8 cellular contexts compared by ENCODE assay signal in the genomic region with DNA sequence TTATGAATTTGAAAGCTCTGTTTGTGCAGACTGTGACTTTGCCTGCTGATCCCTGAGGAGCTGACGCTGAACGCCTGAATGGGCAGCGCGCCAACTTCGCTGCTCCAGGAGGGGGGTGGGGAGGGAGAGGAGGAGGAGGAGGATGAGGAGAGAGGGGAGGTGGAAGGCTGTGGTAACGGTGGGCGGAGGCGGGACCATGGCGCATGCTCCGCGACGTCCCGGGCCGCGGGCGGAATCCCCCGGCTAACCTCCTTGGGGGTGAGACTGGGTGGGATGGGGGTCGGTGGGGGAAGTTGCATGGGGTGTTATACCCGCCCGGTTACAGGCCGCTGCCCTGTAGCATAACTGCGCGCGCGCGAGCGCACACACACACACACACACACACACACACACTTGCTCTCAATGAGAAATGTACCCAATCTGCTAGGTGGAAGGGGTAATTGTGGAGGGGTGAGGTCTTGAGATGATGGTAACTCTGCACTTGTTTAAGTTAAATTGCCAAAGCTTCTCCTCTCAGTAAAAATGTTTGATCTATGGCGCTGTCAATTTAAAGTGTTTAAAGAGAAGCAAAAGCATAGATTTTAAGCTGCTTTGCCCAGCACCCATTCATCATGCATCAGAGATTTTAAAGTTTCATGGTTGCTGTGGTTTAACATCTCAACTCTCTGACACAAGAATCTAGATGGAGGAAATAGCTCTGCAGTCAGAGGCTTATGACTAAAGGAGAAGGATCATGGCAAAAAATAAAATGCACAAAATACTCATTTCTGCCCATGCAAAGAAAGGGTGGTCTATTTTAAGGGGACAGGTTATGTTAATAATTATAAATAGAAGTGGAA.
DNase-seq lines count a peak whose midpoint lies in the region; ATAC-seq and TF ChIP-seq lines count a peak whose summit lies in the region.

No MANE protein-coding gene starts in this region.

- peaks cover 11% of the 10 kb centered on the region for H3K4me1 ChIP-seq in GM23248 (ENCODE audit: insufficient read depth)
- peaks cover 17 to 19% of the 10 kb centered on the region in 2 experiments for H3K4me1 ChIP-seq in neutrophil (ENCODE audit: control insufficient read depth in 1 of 2, insufficient read depth in 1 of 2, low read depth in 1 of 2, low read length in 1 of 2)
- no peaks in the 10 kb centered on the region for H3K4me1 ChIP-seq in PC-3 (ENCODE audit: insufficient read depth, low read length)

- WGBS in GM23248 (ENCODE audit: low coverage in 1 of 2, low lambda C conversion rate in 2 of 2, missing lambda C conversion rate in 2 of 2), 2 experiments: 3 to 5% methylated on average over 14 to 24 of the region's 28 CpGs

- no peaks in the 10 kb centered on the region for H3K36me3 ChIP-seq in GM23248 (ENCODE audit: low read depth)
- H3K36me3 ChIP-seq in neutrophil: no peaks in the 10 kb centered on the region
- no peaks in the 10 kb centered on the region for H3K36me3 ChIP-seq in PC-3 (ENCODE audit: low read depth, low read length)

- in situ Hi-C loops in GM23248 (cut with MboI): no loop called here

- TF ChIP-seq CTCF in neutrophil (IDR thresholded peaks at IDR 0.05): no peak
- no peak for TF ChIP-seq CTCF in PC-3 (conservative IDR thresholded peaks at IDR 0.05; ENCODE audit: low read depth, low read length)

- peak; percentile 85 for DNase-seq in GM23248
- DNase-seq in NCI-H1092 (lab: John Stamatoyannopoulos, UW): peak; percentile 23
- peak; percentile 19 for DNase-seq in activated gamma-delta T cell treated with anti-CD3 and anti-CD28 coated beads, Interleukin-2, amount 50 U/mL, for 16 hours (ENCODE audit: low read depth)
- DNase-seq in globus pallidus (ENCODE audit: low spot score): peak; percentile 79
- DNase-seq in PC-3: no peak

- ATAC-seq in PC-3 (no peak), HG03025 (IDR thresholded peaks at IDR 0.05; ENCODE audit: low FRiP score, unreplicated experiment) (no peak)

- H3K9ac ChIP-seq in GM23248 (peak overlapping the region; percentile 74), PC-3 (ENCODE audit: low read length) (no peak overlapping the region)

- H3F3A ChIP-seq in GM23248 (ENCODE audit: insufficient read depth) (peaks cover 18% of the 10 kb centered on the region), PC-3 (ENCODE audit: low read length, unreplicated experiment) (no peaks in the 10 kb centered on the region)

- H2AFZ ChIP-seq in GM23248 (peak overlapping the region; percentile 93), PC-3 (ENCODE audit: low read length) (no peak overlapping the region)

- no peaks in the 10 kb centered on the region for H3K27me3 ChIP-seq in GM23248 (replicated peaks; ENCODE audit: insufficient read depth)
- peaks cover 83% of the 10 kb centered on the region for H3K27me3 ChIP-seq in neutrophil
- H3K27me3 ChIP-seq in PC-3 (ENCODE audit: low read length): no peaks in the 10 kb centered on the region

- H4K20me1 ChIP-seq in GM23248 (ENCODE audit: insufficient read depth) (no peaks in the 10 kb centered on the region), PC-3 (ENCODE audit: low read length) (no peaks in the 10 kb centered on the region)

- intact Hi-C loops in PC-3 (cut with micrococcal nuclease): no loop called here

- H3K4me2 ChIP-seq in GM23248 (ENCODE audit: unreplicated experiment) (peak overlapping the region; percentile 99), PC-3 (ENCODE audit: low read length) (no peak overlapping the region)

- H3K27ac ChIP-seq in GM23248 (peak overlapping the region; percentile 46), neutrophil (no peak overlapping the region), PC-3 (ENCODE audit: low read length) (no peak overlapping the region)

- POLR2A ChIA-PET in PC-3 (lab: Charles Lee; ENCODE audit: unreplicated experiment): no interaction called here

- BruUV-seq in PC-3 (replicated peaks; lab: Mats Ljungman, UMichigan): no TSS peak

- H3K79me2 ChIP-seq in GM23248 (ENCODE audit: insufficient read depth) (no peaks in the 10 kb centered on the region), PC-3 (ENCODE audit: low read length) (no peaks in the 10 kb centered on the region)

- H3K4me3 ChIP-seq in GM08714 (ENCODE audit: low read length) (peak overlapping the region; percentile 79), GM23248 (peak overlapping the region; percentile 77), neutrophil (ENCODE audit: low read depth in 1 of 2, low read length in 1 of 2) (peak overlapping the region; percentile 56 to 61), PC-3 (ENCODE audit: low read length) (no peak overlapping the region)

- H3K9me2 ChIP-seq in GM23248 (ENCODE audit: insufficient read depth): no peaks in the 10 kb centered on the region
- no peaks in the 10 kb centered on the region for H3K9me2 ChIP-seq in PC-3 (replicated peaks; ENCODE audit: low read length)

- CTCF ChIA-PET in PC-3 (lab: Charles Lee): no interaction called here

- H3K9me3 ChIP-seq in GM23248 (ENCODE audit: low read depth) (no peaks in the 10 kb centered on the region), neutrophil (no peaks in the 10 kb centered on the region), PC-3 (ENCODE audit: low read length) (no peaks in the 10 kb centered on the region)
